In the genomic region with DNA sequence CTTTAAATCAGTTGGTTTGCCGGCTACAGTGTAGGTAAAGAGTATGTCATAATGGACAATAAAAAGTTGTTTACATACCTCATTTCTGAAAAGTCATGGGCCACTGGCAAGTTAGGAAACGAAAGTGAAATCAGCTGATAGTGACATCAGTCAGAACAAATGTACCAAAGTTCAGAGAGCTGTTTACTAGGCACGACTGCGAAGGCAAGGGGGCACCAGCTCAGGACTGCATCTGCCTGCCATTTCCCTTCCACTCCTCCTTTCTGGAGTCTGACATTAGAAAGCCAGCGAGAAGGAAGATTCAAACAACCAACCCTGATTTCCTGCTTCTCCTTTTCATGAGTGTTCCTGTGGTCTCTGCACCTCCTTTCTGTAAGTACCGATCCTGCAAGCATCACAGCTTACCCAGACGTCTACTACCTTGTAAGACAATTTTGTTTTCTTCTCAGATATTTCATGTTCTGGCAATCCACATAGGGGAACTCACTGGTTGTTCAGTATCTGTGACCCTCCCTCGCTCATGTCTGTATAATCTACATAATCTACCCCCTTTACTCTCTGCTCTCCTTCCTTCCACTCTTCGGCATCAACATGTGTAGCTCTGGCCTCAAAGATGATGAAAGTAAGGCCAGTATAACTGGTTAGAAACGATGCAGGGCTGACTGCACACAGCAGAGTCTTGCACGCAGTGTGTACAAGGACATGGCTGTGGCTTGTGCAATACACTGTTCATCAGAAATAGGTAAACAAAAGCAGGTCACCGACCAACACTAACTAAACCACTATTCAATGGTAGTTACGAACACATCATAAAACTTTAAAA, we compare ENCODE assay signal across 1 cellular context.
TF ChIP-seq lines count a peak whose summit lies in the region.

A gene (plus strand): TSS at position 174 of the 823 bp plus-strand sequence. CDS start 16,370 bp downstream, outside the sequence.

TF ChIP-seq in HepG2, 621 proteins besides CTCF, POLR2A, EP300 and RAD21 (continued from another document and continues in another):
- TF ChIP-seq, protein P1, sequence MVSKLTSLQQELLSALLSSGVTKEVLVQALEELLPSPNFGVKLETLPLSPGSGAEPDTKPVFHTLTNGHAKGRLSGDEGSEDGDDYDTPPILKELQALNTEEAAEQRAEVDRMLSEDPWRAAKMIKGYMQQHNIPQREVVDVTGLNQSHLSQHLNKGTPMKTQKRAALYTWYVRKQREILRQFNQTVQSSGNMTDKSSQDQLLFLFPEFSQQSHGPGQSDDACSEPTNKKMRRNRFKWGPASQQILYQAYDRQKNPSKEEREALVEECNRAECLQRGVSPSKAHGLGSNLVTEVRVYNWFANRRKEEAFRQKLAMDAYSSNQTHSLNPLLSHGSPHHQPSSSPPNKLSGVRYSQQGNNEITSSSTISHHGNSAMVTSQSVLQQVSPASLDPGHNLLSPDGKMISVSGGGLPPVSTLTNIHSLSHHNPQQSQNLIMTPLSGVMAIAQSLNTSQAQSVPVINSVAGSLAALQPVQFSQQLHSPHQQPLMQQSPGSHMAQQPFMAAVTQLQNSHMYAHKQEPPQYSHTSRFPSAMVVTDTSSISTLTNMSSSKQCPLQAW (CRISPR knock-in tag; IDR thresholded peaks at IDR 0.05) = peak; percentile 76
- TF ChIP-seq PHF8 (CRISPR knock-in tag; IDR thresholded peaks at IDR 0.05) (peak; percentile 52), KLF11 (CRISPR knock-in tag; IDR thresholded peaks at IDR 0.05) (no peak), SRSF1 (optimal IDR thresholded peaks at IDR 0.05; ENCODE audit: low read depth, low read length) (no peak), EHMT2 (IDR thresholded peaks at IDR 0.05; ENCODE audit: borderline replicate concordance, low read depth, low read length) (no peak), RFXAP (CRISPR knock-in tag; IDR thresholded peaks at IDR 0.05; ENCODE audit: borderline replicate concordance) (peak; percentile 74; the same call in 1 of the 2 replicates), KAT2B (IDR thresholded peaks at IDR 0.05; ENCODE audit: borderline replicate concordance, low read depth, low read length) (no peak), ZFP41 (CRISPR knock-in tag; IDR thresholded peaks at IDR 0.05; ENCODE audit: borderline replicate concordance) (no peak), CEBPG (CRISPR knock-in tag; IDR thresholded peaks at IDR 0.05) (peak; percentile 98), KLF6 (CRISPR knock-in tag; IDR thresholded peaks at IDR 0.05) (peak; percentile 38; the same call in 1 of the 2 replicates), ZNF792 (CRISPR knock-in tag; IDR thresholded peaks at IDR 0.05) (0 out of 2 replicates have a peak, but pooled peaks have one; percentile 48), KMT2A (CRISPR knock-in tag; IDR thresholded peaks at IDR 0.05) (peak; percentile 81), ETV5 (CRISPR knock-in tag; IDR thresholded peaks at IDR 0.05; ENCODE audit: borderline replicate concordance) (peak; percentile 54; the same call in 1 of the 2 replicates), HIVEP1 (CRISPR knock-in tag; IDR thresholded peaks at IDR 0.05) (no peak), KAT7 (CRISPR knock-in tag; IDR thresholded peaks at IDR 0.05; ENCODE audit: borderline replicate concordance) (peak; percentile 90), GFI1 (CRISPR knock-in tag; IDR thresholded peaks at IDR 0.05; ENCODE audit: borderline replicate concordance) (peak; percentile 78; the same call in 1 of the 2 replicates), PPARG (CRISPR knock-in tag; conservative IDR thresholded peaks at IDR 0.05) (peak; percentile 94), ZFP1 (CRISPR knock-in tag; IDR thresholded peaks at IDR 0.05) (peak; percentile 65; the same call in 1 of the 2 replicates), ZNF234 (CRISPR knock-in tag; conservative IDR thresholded peaks at IDR 0.05) (no peak), RXRB (CRISPR knock-in tag; IDR thresholded peaks at IDR 0.05; ENCODE audit: borderline replicate concordance) (peak; percentile 89), HDAC2 (CRISPR knock-in tag; IDR thresholded peaks at IDR 0.05) (peak; percentile 64), SRSF9 (IDR thresholded peaks at IDR 0.05; ENCODE audit: borderline replicate concordance, insufficient read depth, low read depth, low read length, poor library complexity, severe bottlenecking) (no peak), ELF3 (CRISPR knock-in tag; IDR thresholded peaks at IDR 0.05) (peak; percentile 58), BHLHE40 (IDR thresholded peaks at IDR 0.05; ENCODE audit: low read length) (peak; percentile 32), AGO2 (optimal IDR thresholded peaks at IDR 0.05; ENCODE audit: low read depth, low read length) (no peak), ZNF256 (CRISPR knock-in tag; conservative IDR thresholded peaks at IDR 0.05) (no peak), FOSL1 (CRISPR knock-in tag; IDR thresholded peaks at IDR 0.05; ENCODE audit: borderline replicate concordance) (no peak), ZNF614 (CRISPR knock-in tag; IDR thresholded peaks at IDR 0.05; ENCODE audit: borderline replicate concordance) (peak; percentile 43; the same call in 1 of the 2 replicates), SKI (IDR thresholded peaks at IDR 0.05; ENCODE audit: partially characterized antibody) (no peak), GABPA (IDR thresholded peaks at IDR 0.05; ENCODE audit: low read depth, low read length) (no peak), GABPA (CRISPR knock-in tag; IDR thresholded peaks at IDR 0.05; ENCODE audit: low read depth) (peak; percentile 37; the same call in 1 of the 2 replicates)
- TF ChIP-seq, protein P2, sequence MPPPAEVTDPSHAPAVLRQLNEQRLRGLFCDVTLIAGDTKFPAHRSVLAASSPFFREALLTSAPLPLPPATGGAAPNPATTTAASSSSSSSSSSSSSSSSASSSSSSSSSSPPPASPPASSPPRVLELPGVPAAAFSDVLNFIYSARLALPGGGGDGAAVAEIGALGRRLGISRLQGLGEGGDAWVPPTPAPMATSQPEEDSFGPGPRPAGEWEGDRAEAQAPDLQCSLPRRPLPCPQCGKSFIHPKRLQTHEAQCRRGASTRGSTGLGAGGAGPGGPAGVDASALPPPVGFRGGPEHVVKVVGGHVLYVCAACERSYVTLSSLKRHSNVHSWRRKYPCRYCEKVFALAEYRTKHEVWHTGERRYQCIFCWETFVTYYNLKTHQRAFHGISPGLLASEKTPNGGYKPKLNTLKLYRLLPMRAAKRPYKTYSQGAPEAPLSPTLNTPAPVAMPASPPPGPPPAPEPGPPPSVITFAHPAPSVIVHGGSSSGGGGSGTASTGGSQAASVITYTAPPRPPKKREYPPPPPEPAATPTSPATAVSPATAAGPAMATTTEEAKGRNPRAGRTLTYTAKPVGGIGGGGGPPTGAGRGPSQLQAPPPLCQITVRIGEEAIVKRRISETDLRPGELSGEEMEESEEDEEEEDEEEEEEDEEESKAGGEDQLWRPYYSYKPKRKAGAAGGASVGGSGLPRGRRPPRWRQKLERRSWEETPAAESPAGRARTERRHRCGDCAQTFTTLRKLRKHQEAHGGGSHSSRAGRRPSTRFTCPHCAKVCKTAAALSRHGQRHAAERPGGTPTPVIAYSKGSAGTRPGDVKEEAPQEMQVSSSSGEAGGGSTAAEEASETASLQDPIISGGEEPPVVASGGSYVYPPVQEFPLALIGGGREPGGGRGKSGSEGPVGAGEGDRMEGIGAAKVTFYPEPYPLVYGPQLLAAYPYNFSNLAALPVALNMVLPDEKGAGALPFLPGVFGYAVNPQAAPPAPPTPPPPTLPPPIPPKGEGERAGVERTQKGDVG (CRISPR knock-in tag; IDR thresholded peaks at IDR 0.05; ENCODE audit: borderline replicate concordance) = 0 out of 2 replicates have a peak, but pooled peaks have one; percentile 67
- TF ChIP-seq, protein P3, sequence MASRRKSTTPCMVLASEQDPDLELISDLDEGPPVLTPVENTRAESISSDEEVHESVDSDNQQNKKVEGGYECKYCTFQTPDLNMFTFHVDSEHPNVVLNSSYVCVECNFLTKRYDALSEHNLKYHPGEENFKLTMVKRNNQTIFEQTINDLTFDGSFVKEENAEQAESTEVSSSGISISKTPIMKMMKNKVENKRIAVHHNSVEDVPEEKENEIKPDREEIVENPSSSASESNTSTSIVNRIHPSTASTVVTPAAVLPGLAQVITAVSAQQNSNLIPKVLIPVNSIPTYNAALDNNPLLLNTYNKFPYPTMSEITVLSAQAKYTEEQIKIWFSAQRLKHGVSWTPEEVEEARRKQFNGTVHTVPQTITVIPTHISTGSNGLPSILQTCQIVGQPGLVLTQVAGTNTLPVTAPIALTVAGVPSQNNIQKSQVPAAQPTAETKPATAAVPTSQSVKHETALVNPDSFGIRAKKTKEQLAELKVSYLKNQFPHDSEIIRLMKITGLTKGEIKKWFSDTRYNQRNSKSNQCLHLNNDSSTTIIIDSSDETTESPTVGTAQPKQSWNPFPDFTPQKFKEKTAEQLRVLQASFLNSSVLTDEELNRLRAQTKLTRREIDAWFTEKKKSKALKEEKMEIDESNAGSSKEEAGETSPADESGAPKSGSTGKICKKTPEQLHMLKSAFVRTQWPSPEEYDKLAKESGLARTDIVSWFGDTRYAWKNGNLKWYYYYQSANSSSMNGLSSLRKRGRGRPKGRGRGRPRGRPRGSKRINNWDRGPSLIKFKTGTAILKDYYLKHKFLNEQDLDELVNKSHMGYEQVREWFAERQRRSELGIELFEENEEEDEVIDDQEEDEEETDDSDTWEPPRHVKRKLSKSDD (CRISPR knock-in tag; IDR thresholded peaks at IDR 0.05; ENCODE audit: low read depth) = 0 out of 2 replicates have a peak, but pooled peaks have one; percentile 48
- TF ChIP-seq, protein P4, sequence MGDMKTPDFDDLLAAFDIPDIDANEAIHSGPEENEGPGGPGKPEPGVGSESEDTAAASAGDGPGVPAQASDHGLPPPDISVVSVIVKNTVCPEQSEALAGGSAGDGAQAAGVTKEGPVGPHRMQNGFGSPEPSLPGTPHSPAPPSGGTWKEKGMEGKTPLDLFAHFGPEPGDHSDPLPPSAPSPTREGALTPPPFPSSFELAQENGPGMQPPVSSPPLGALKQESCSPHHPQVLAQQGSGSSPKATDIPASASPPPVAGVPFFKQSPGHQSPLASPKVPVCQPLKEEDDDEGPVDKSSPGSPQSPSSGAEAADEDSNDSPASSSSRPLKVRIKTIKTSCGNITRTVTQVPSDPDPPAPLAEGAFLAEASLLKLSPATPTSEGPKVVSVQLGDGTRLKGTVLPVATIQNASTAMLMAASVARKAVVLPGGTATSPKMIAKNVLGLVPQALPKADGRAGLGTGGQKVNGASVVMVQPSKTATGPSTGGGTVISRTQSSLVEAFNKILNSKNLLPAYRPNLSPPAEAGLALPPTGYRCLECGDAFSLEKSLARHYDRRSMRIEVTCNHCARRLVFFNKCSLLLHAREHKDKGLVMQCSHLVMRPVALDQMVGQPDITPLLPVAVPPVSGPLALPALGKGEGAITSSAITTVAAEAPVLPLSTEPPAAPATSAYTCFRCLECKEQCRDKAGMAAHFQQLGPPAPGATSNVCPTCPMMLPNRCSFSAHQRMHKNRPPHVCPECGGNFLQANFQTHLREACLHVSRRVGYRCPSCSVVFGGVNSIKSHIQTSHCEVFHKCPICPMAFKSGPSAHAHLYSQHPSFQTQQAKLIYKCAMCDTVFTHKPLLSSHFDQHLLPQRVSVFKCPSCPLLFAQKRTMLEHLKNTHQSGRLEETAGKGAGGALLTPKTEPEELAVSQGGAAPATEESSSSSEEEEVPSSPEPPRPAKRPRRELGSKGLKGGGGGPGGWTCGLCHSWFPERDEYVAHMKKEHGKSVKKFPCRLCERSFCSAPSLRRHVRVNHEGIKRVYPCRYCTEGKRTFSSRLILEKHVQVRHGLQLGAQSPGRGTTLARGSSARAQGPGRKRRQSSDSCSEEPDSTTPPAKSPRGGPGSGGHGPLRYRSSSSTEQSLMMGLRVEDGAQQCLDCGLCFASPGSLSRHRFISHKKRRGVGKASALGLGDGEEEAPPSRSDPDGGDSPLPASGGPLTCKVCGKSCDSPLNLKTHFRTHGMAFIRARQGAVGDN (CRISPR knock-in tag; IDR thresholded peaks at IDR 0.05) = no peak
- TF ChIP-seq, protein P5, sequence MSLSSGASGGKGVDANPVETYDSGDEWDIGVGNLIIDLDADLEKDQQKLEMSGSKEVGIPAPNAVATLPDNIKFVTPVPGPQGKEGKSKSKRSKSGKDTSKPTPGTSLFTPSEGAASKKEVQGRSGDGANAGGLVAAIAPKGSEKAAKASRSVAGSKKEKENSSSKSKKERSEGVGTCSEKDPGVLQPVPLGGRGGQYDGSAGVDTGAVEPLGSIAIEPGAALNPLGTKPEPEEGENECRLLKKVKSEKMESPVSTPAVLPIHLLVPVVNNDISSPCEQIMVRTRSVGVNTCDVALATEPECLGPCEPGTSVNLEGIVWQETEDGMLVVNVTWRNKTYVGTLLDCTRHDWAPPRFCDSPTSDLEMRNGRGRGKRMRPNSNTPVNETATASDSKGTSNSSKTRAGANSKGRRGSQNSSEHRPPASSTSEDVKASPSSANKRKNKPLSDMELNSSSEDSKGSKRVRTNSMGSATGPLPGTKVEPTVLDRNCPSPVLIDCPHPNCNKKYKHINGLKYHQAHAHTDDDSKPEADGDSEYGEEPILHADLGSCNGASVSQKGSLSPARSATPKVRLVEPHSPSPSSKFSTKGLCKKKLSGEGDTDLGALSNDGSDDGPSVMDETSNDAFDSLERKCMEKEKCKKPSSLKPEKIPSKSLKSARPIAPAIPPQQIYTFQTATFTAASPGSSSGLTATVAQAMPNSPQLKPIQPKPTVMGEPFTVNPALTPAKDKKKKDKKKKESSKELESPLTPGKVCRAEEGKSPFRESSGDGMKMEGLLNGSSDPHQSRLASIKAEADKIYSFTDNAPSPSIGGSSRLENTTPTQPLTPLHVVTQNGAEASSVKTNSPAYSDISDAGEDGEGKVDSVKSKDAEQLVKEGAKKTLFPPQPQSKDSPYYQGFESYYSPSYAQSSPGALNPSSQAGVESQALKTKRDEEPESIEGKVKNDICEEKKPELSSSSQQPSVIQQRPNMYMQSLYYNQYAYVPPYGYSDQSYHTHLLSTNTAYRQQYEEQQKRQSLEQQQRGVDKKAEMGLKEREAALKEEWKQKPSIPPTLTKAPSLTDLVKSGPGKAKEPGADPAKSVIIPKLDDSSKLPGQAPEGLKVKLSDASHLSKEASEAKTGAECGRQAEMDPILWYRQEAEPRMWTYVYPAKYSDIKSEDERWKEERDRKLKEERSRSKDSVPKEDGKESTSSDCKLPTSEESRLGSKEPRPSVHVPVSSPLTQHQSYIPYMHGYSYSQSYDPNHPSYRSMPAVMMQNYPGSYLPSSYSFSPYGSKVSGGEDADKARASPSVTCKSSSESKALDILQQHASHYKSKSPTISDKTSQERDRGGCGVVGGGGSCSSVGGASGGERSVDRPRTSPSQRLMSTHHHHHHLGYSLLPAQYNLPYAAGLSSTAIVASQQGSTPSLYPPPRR (CRISPR knock-in tag; IDR thresholded peaks at IDR 0.05; ENCODE audit: borderline replicate concordance) = peak; percentile 63; the same call in 1 of the 2 replicates
- TF ChIP-seq, protein P6, sequence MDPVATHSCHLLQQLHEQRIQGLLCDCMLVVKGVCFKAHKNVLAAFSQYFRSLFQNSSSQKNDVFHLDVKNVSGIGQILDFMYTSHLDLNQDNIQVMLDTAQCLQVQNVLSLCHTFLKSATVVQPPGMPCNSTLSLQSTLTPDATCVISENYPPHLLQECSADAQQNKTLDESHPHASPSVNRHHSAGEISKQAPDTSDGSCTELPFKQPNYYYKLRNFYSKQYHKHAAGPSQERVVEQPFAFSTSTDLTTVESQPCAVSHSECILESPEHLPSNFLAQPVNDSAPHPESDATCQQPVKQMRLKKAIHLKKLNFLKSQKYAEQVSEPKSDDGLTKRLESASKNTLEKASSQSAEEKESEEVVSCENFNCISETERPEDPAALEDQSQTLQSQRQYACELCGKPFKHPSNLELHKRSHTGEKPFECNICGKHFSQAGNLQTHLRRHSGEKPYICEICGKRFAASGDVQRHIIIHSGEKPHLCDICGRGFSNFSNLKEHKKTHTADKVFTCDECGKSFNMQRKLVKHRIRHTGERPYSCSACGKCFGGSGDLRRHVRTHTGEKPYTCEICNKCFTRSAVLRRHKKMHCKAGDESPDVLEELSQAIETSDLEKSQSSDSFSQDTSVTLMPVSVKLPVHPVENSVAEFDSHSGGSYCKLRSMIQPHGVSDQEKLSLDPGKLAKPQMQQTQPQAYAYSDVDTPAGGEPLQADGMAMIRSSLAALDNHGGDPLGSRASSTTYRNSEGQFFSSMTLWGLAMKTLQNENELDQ (CRISPR knock-in tag; IDR thresholded peaks at IDR 0.05; ENCODE audit: borderline replicate concordance) = no peak
